ENCODE assay signal across 30 cellular contexts in the genomic region with DNA sequence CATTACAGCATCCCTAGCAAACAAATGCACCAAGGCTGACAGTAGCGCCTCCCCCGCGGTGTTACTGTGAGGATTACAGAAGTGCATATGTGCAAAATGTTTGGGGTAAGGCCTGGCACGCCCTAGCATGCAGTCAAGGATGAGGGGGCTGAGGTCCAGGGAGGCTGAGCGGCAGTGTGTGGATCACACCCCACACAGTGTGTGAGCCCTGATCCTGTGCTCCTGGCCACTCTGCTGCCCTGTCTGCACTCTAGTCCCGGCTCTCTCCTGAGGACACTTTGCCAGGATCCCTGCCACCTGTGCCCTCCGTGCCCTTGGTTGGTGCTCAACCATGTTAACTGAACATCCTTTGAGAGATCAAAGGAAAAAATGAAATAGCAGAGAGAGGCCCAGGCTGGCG.
"Had no signal": no experiment of that assay in that cellular context is flagged by ENCODE, and none has a peak within 500 bp of the region (broad histone marks: within the 10 kb centered on the region; RNA-seq: fewer than 3 reads in every experiment).

No MANE protein-coding gene starts in this region.

- H3K4me3 ChIP-seq: left lung, lower lobe of right lung, pancreas, psoas muscle, right lobe of liver, smooth muscle cell, suprapubic skin, thoracic aorta, tibial artery, upper lobe of right lung had no signal

- H3K27ac Mint-ChIP-seq: immature natural killer cell; mesothelial cell of epicardium; naive B cell; natural killer cell; nephron progenitor cell; stimulated activated naive CD8-positive, alpha-beta T cell treated with anti-CD3 and anti-CD28 coated beads, Interleukin-15, Interleukin-2, amounts not matched to agents 100 ng/mL and 50 ng/mL, for 24 hours had no signal

- H3K27ac ChIP-seq: left lung, lower lobe of right lung, pancreas, psoas muscle, right lobe of liver, suprapubic skin, thoracic aorta, tibial artery, upper lobe of right lung had no signal

- ATAC-seq: left colon, left lung, natural killer cell, pancreas, psoas muscle, right lobe of liver, upper lobe of right lung had no signal

- H3K27me3 Mint-ChIP-seq: stimulated activated naive CD8-positive, alpha-beta T cell treated with anti-CD3 and anti-CD28 coated beads, Interleukin-15, Interleukin-2, amounts not matched to agents 100 ng/mL and 50 ng/mL, for 24 hours had no signal

- H3K27me3 ChIP-seq: left lung, pancreas, right lobe of liver, upper lobe of right lung had no signal

- H3K9me3 ChIP-seq: pancreas, suprapubic skin, upper lobe of right lung had no signal

- H3K36me3 ChIP-seq: left lung, lower lobe of right lung, pancreas, right lobe of liver, suprapubic skin, thoracic aorta, tibial artery, upper lobe of right lung had no signal

- FAIRE-seq: islet of Langerhans, kidney, pancreas, urothelium cell line had no signal

- H3K4me3 Mint-ChIP-seq: immature natural killer cell; mesothelial cell of epicardium; naive B cell; natural killer cell; nephron progenitor cell; stimulated activated naive CD8-positive, alpha-beta T cell treated with anti-CD3 and anti-CD28 coated beads, Interleukin-15, Interleukin-2, amounts not matched to agents 100 ng/mL and 50 ng/mL, for 24 hours had no signal

- H3K36me3 Mint-ChIP-seq: immature natural killer cell, natural killer cell had no signal

- H3K4me1 ChIP-seq: left lung, lower lobe of right lung, pancreas, psoas muscle, right lobe of liver, suprapubic skin, tibial artery, upper lobe of right lung had no signal

- H3K4me1 Mint-ChIP-seq: immature natural killer cell, mesothelial cell of epicardium, naive B cell, natural killer cell, nephron progenitor cell had no signal

- DNase-seq: hypothalamus; immature natural killer cell; kidney; left colon; left lung; lower lobe of right lung; mammary epithelial cell; mesendoderm; naive B cell; natural killer cell; nephron progenitor cell; nucleus accumbens; pancreas; psoas muscle; right lobe of liver; stimulated activated CD4-positive, alpha-beta T cell treated with anti-CD3 and anti-CD28 coated beads, Interleukin-12 subunit alpha, Interleukin-12 subunit beta, amount 100 ng/mL, for 4 hours; stimulated activated CD4-positive, alpha-beta T cell treated with anti-CD3 and anti-CD28 coated beads, Interleukin-15, amount 100 ng/mL, for 24 hours; stimulated activated CD4-positive, alpha-beta T cell treated with anti-CD3 and anti-CD28 coated beads, Interleukin-2, amount 100 ng/mL, for 24 hours; stimulated activated CD4-positive, alpha-beta T cell treated with anti-CD3 and anti-CD28 coated beads, Interleukin-4, amount 100 ng/mL, for 1 hour; stimulated activated naive CD4-positive, alpha-beta T cell; tibial artery; trophoblast cell; upper lobe of right lung had no signal
